ENCODE assay signal across 8 cellular contexts in genomic region chr5:78886650-78887230, GRCh38.
DNase-seq lines count a peak whose midpoint lies in the region; ATAC-seq, FAIRE-seq and TF ChIP-seq lines count a peak whose summit lies in the region.

No MANE protein-coding gene starts in this region.

- H3K27me3 Mint-ChIP-seq in CD4-positive, alpha-beta T cell = no peaks in the 10 kb centered on the region

- no peak for ATAC-seq in CD4-positive, alpha-beta T cell (ENCODE audit: poor library complexity)
- peak; percentile 36; the same call in 1 of the 2 replicates for ATAC-seq in HCT116
- ATAC-seq in activated naive CD4-positive, alpha-beta T cell treated with anti-CD3 and anti-CD28 coated beads, Interleukin-2, amount 50 U/mL, for 72 hours = no peak

- H3K79me2 ChIP-seq in HCT116 (ENCODE audit: insufficient read depth, low read length) = no peaks in the 10 kb centered on the region

- no peak overlapping the region for H3K27ac ChIP-seq in CD4-positive, alpha-beta T cell (ENCODE audit: low read depth, low read length)
- H3K27ac ChIP-seq in HCT116 (ENCODE audit: low read depth, low read length) (no peak overlapping the region), mesenchymal stem cell (ENCODE audit: low read length, poor library complexity, severe bottlenecking) (no peak overlapping the region)

- H3K14ac ChIP-seq in mesenchymal stem cell (ENCODE audit: low read length in 2 of 2) = no peak overlapping the region

- no peak overlapping the region for H3K9ac ChIP-seq in HCT116 (ENCODE audit: low read length)
- H3K9ac ChIP-seq in mesenchymal stem cell (ENCODE audit: low read length) = no peak overlapping the region

- no peak overlapping the region for H2BK5ac ChIP-seq in mesenchymal stem cell (ENCODE audit: low read depth, low read length, poor library complexity, severe bottlenecking)

- RAD21 ChIA-PET in HCT116 (lab: Charles Lee; ENCODE audit: low non-redundant PET in 1 of 2, low total read pairs in 2 of 2, uncharacterized antibody in 2 of 2, unreplicated experiment in 2 of 2) = interaction anchor here in 1 of 2 experiments (0.6 kb wide), 1 partner anchor 89 kb away, joined by 3 read pairs; no protein-coding TSS in a partner anchor

- no peak overlapping the region for H3K27ac Mint-ChIP-seq in CD4-positive, alpha-beta T cell
- H3K27ac Mint-ChIP-seq in activated naive CD4-positive, alpha-beta T cell treated with anti-CD3 and anti-CD28 coated beads, Interleukin-2, amount 50 U/mL, for 72 hours = no peak overlapping the region

- H3K79me1 ChIP-seq in mesenchymal stem cell (replicated peaks; ENCODE audit: low read length, poor library complexity, severe bottlenecking) = no peaks in the 10 kb centered on the region

- no peak overlapping the region for H4K8ac ChIP-seq in mesenchymal stem cell (ENCODE audit: low read length)

- no peak overlapping the region for H2AFZ ChIP-seq in HCT116 (ENCODE audit: low read depth, low read length, poor library complexity, severe bottlenecking)
- H2AFZ ChIP-seq in mesenchymal stem cell (ENCODE audit: low read depth, low read length) = no peak overlapping the region

- H3K4me3 ChIP-seq in HCT116 (replicated peaks in 1 of 2; ENCODE audit: low read depth in 1 of 2, low read length in 2 of 2) (no peak overlapping the region), astrocyte of the spinal cord (ENCODE audit: low read depth, low read length) (no peak overlapping the region), mesenchymal stem cell (ENCODE audit: insufficient read depth in 1 of 2, low read depth in 1 of 2, low read length in 2 of 2) (no peak overlapping the region)

- no peaks in the 10 kb centered on the region for H3K9me3 ChIP-seq in CD4-positive, alpha-beta T cell (ENCODE audit: control insufficient read depth, low read length)
- H3K9me3 ChIP-seq in HCT116 (ENCODE audit: control insufficient read depth in 1 of 2, insufficient read depth in 1 of 2, low read depth in 1 of 2, low read length in 2 of 2) (no peaks in the 10 kb centered on the region), mesenchymal stem cell (ENCODE audit: control insufficient read depth, low read length) (no peaks in the 10 kb centered on the region)

- H2BK15ac ChIP-seq in mesenchymal stem cell (ENCODE audit: low read depth, poor library complexity, severe bottlenecking) = no peak overlapping the region

- no peaks in the 10 kb centered on the region for H3K9me2 ChIP-seq in HCT116 (ENCODE audit: insufficient read depth)

- no TSS peak for BruUV-seq in HCT116 (replicated peaks; lab: Mats Ljungman, UMichigan)

- WGBS in mesenchymal stem cell = 89% methylated on average over 2 of the region's 2 CpGs

- H3K4me3 Mint-ChIP-seq in CD4-positive, alpha-beta T cell = no peak overlapping the region

- in situ Hi-C loops in astrocyte of the spinal cord (cut with HindIII; ENCODE audit: low sequenced_read_pairs) = no loop called here

- H4K91ac ChIP-seq in mesenchymal stem cell (ENCODE audit: low read length) = no peak overlapping the region

- H3K27me3 ChIP-seq in CD4-positive, alpha-beta T cell (ENCODE audit: control insufficient read depth, insufficient read depth, low read length) = no peaks in the 10 kb centered on the region
- H3K27me3 ChIP-seq in HCT116 (ENCODE audit: insufficient read depth, low read length) (no peaks in the 10 kb centered on the region), mesenchymal stem cell (ENCODE audit: control insufficient read depth in 1 of 2, insufficient read depth in 1 of 2, low read length in 2 of 2) (no peaks in the 10 kb centered on the region)

- H3K36me3 ChIP-seq in HCT116 (ENCODE audit: control insufficient read depth in 1 of 2, insufficient read depth in 2 of 2, low read length in 2 of 2) = no peaks in the 10 kb centered on the region
- H3K36me3 ChIP-seq in mesenchymal stem cell (ENCODE audit: control insufficient read depth in 1 of 2, insufficient read depth in 2 of 2, low read depth in 1 of 2, low read length in 2 of 2) = no peaks in the 10 kb centered on the region

- FAIRE-seq in GM12892 (lab: Jason Lieb, UNC) = no peak

- no peak for DNase-seq in CD4-positive, alpha-beta T cell
- DNase-seq in HCT116 (ENCODE audit: low read depth, low spot score) (no peak), astrocyte of the spinal cord (ENCODE audit: low read depth, low spot score) (peak; percentile 22), mesenchymal stem cell (peak; percentile 26), GM12892 (ENCODE audit: insufficient read length) (no peak), T1000 (lab: John Stamatoyannopoulos, UW) (no peak), SW480 (ENCODE audit: low spot score) (no peak)
- no peak for DNase-seq in activated naive CD4-positive, alpha-beta T cell treated with anti-CD3 and anti-CD28 coated beads, Interleukin-2, amount 50 U/mL, for 72 hours (ENCODE audit: low spot score in 2 of 2)

- TF ChIP-seq POLR2A in HCT116 (IDR thresholded peaks at IDR 0.05; ENCODE audit: borderline replicate concordance, extremely low read depth, insufficient read depth, insufficient read length) (no peak), GM12892 (IDR thresholded peaks at IDR 0.05; ENCODE audit: low read depth, low read length) (no peak)

- peak; percentile 59 for TF ChIP-seq CTCF in CD4-positive, alpha-beta T cell (IDR thresholded peaks at IDR 0.05)
- TF ChIP-seq CTCF in HCT116 (IDR thresholded peaks at IDR 0.05 in 2 of 3, conservative IDR thresholded peaks at IDR 0.05 in 1 of 3; ENCODE audit: borderline replicate concordance in 1 of 3, insufficient read depth in 1 of 3, low read depth in 2 of 3, low read length in 2 of 3) = peak; percentile 30 to 77 (median 56); a peak in 5 of 6 replicates
- TF ChIP-seq CTCF in astrocyte of the spinal cord (IDR thresholded peaks at IDR 0.05; ENCODE audit: low read depth, low read length) = peak; percentile 63

- no peak overlapping the region for H3K18ac ChIP-seq in mesenchymal stem cell (ENCODE audit: low read depth in 1 of 2, low read length in 2 of 2)

- no peaks in the 10 kb centered on the region for H4K20me1 ChIP-seq in HCT116 (ENCODE audit: insufficient read depth)

- H2BK120ac ChIP-seq in mesenchymal stem cell (ENCODE audit: low read depth, low read length) = no peak overlapping the region

- H3K23ac ChIP-seq in mesenchymal stem cell (ENCODE audit: low read length in 2 of 2) = no peak overlapping the region

- H3K4me1 ChIP-seq in HCT116 (ENCODE audit: control insufficient read depth in 1 of 2, insufficient read depth in 2 of 2, low read length in 2 of 2) (peaks cover 0 to 5% of the 10 kb centered on the region in 2 experiments; a peak in 2 of 4 replicates), mesenchymal stem cell (ENCODE audit: control insufficient read depth, insufficient read depth, low read depth, low read length) (no peaks in the 10 kb centered on the region)

- no peak overlapping the region for H2AK5ac ChIP-seq in mesenchymal stem cell (ENCODE audit: low read length, severe bottlenecking)

- no peaks in the 10 kb centered on the region for H3K9me3 Mint-ChIP-seq in CD4-positive, alpha-beta T cell
- no peaks in the 10 kb centered on the region for H3K9me3 Mint-ChIP-seq in activated naive CD4-positive, alpha-beta T cell treated with anti-CD3 and anti-CD28 coated beads, Interleukin-2, amount 50 U/mL, for 72 hours

- H3K4ac ChIP-seq in mesenchymal stem cell (ENCODE audit: low read depth in 1 of 2, low read length in 2 of 2) = no peak overlapping the region

- no peak overlapping the region for H3K4me2 ChIP-seq in HCT116 (ENCODE audit: low read length)
- H3K4me2 ChIP-seq in mesenchymal stem cell (ENCODE audit: low read length, poor library complexity, severe bottlenecking) = no peak overlapping the region

- intact Hi-C loops in CD4-positive, alpha-beta T cell (cut with DNase I, micrococcal nuclease) = loop anchor here in 1 of 2 experiments (10.0 kb wide), 1 partner anchor 248 kb away; no protein-coding TSS in a partner anchor
- intact Hi-C loops in HCT116 (cut with micrococcal nuclease) = loop anchor here (5.0 to 10.0 kb wide), 2 partner anchors 239 to 352 kb away; partner anchors contain the start of gene LHFPL2

- no peak overlapping the region for H2BK12ac ChIP-seq in mesenchymal stem cell (ENCODE audit: low read length in 2 of 2)

- TF ChIP-seq RAD21 in HCT116 (IDR thresholded peaks at IDR 0.05; ENCODE audit: low read depth) = peak; percentile 31; the same call in 1 of the 2 replicates

- H3K36me3 Mint-ChIP-seq in CD4-positive, alpha-beta T cell (ENCODE audit: low read depth) = peaks cover 5% of the 10 kb centered on the region
- no peaks in the 10 kb centered on the region for H3K36me3 Mint-ChIP-seq in activated naive CD4-positive, alpha-beta T cell treated with anti-CD3 and anti-CD28 coated beads, Interleukin-2, amount 50 U/mL, for 72 hours

- H3K4me1 Mint-ChIP-seq in CD4-positive, alpha-beta T cell (ENCODE audit: low read depth) = peaks cover 14% of the 10 kb centered on the region

- POLR2A ChIA-PET in CD4-positive, alpha-beta T cell (lab: Charles Lee) = no interaction called here
- POLR2A ChIA-PET in HCT116 (lab: Charles Lee) = no interaction called here

- CTCF ChIA-PET in CD4-positive, alpha-beta T cell (lab: Charles Lee) = no interaction called here
- CTCF ChIA-PET in HCT116 (lab: Charles Lee) = interaction anchor here (0.7 to 2.4 kb wide), 6 partner anchors 9 to 419 kb away, joined by 3 to 14 read pairs (median 6); no protein-coding TSS in a partner anchor

TF ChIP-seq in HCT116, 20 proteins besides CTCF, POLR2A, EP300 and RAD21 (continues in another document):
- no peak for TF ChIP-seq YY1 (IDR thresholded peaks at IDR 0.05; ENCODE audit: extremely low read depth, insufficient replicate concordance, low read depth, low read length)
- no peak for TF ChIP-seq SP1 (IDR thresholded peaks at IDR 0.05; ENCODE audit: low read depth)
- TF ChIP-seq CEBPB (IDR thresholded peaks at IDR 0.05; ENCODE audit: low read depth) = no peak

Comparison
In these comparisons a context has a peak if more than half of its experiments do, and no peak if none do; other contexts are left out.
1. DNase-seq: peak in astrocyte of the spinal cord (single experiment) and mesenchymal stem cell (single experiment); none in CD4-positive, alpha-beta T cell (0 of 10), HCT116 (single experiment), GM12892 (single experiment), T1000 (single experiment), SW480 (single experiment) and activated naive CD4-positive, alpha-beta T cell treated with anti-CD3 and anti-CD28 coated beads, Interleukin-2, amount 50 U/mL, for 72 hours (0 of 2).
2. Peak in every context shown above with its lines, with median percentiles within 50 percentile points of each other: CTCF ChIP-seq.